Comparison of ENCODE assay signal across 9 cellular contexts in genomic region chrX:124986284-124986683, GRCh38. TPM values are rescaled to one million over a fixed set of nuclear protein-coding genes. Genes with fewer than 3 reads are reported as not detected.
"Had no signal": no experiment of that assay in that cellular context is flagged by ENCODE, and none has a peak within 500 bp of the region (broad histone marks: within the 10 kb centered on the region; RNA-seq: fewer than 3 reads in every experiment).

No MANE protein-coding gene starts in this region.

- ATAC-seq: GM12878 had no signal

- H3K4me3 ChIP-seq: GM12878 had no signal

- FAIRE-seq: G401.6, GM12878, GM12891, GM12892, GM18507, GM19239 had no signal

- DNase-seq: GDM1, GF-D8 had no signal

RNA-seq across cellular contexts. Expression of gene TENM1, which starts 22.7 kb away (rescaled TPM):
- total RNA-seq: G401 had no signal
